In genomic region chr4:1366371-1367229, GRCh38 we compare ENCODE assay signal across 29 cellular contexts. TPM values are rescaled to one million over a fixed set of nuclear protein-coding genes. Genes with fewer than 3 reads are reported as not detected.
A peak's percentile ranks its signal among the peaks of the same experiment; 100 is the strongest.
DNase-seq lines count a peak whose midpoint lies in the region; ATAC-seq and TF ChIP-seq lines count a peak whose summit lies in the region.
"Had no signal": no experiment of that assay in that cellular context is flagged by ENCODE, and none has a peak within 500 bp of the region (broad histone marks: within the 10 kb centered on the region; RNA-seq: fewer than 3 reads in every experiment).

No MANE protein-coding gene starts in this region.

- H3K4me1 ChIP-seq in neuronal stem cell (ENCODE audit: control insufficient read depth in 2 of 2, insufficient read depth in 1 of 2, low read depth in 1 of 2, low read length in 2 of 2) (no peaks in the 10 kb centered on the region), PC-9 (replicated peaks; ENCODE audit: insufficient read depth) (no peaks in the 10 kb centered on the region)
- H3K4me1 ChIP-seq: gastrocnemius medialis had no signal

- no peaks in the 10 kb centered on the region for H3K9me2 ChIP-seq in PC-9 (ENCODE audit: insufficient read depth)

- H3K27ac ChIP-seq in neuronal stem cell (replicated peaks; ENCODE audit: low read length) (no peak overlapping the region), PC-9 (no peak overlapping the region)
- H3K27ac ChIP-seq: gastrocnemius medialis, KMS-11, SK-N-MC, skin epidermis, thoracic aorta had no signal

- H4K20me1 ChIP-seq in PC-9 (ENCODE audit: insufficient read depth): no peaks in the 10 kb centered on the region

- H2AFZ ChIP-seq in neuronal stem cell (ENCODE audit: low read length): no peak overlapping the region
- no peak overlapping the region for H2AFZ ChIP-seq in PC-9

- no peak overlapping the region for H3K9ac ChIP-seq in neuronal stem cell (ENCODE audit: low read depth, low read length, poor library complexity)
- H3K9ac ChIP-seq: KMS-11 had no signal

- no peaks in the 10 kb centered on the region for H3K79me2 ChIP-seq in PC-9 (ENCODE audit: low read depth)

- no peak overlapping the region for H3K27ac Mint-ChIP-seq in natural killer cell treated with Interleukin-12 subunit alpha and Interleukin-12 subunit beta and Interleukin-15 and Interleukin-18, amount 100 ng/mL, for 72 hours
- H3K27ac Mint-ChIP-seq in natural killer cell: no peak overlapping the region
- H3K27ac Mint-ChIP-seq: activated CD8-positive, alpha-beta memory T cell treated with anti-CD3 and anti-CD28 coated beads, Interleukin-2, amount 10 ng/mL, durations not matched to agents 7 days and 5 days; brain; HFFc6; stimulated activated naive CD8-positive, alpha-beta T cell treated with anti-CD3 and anti-CD28 coated beads, Interleukin-15, Interleukin-2, amounts not matched to agents 100 ng/mL and 50 ng/mL, for 24 hours had no signal

- H4K8ac ChIP-seq in neuronal stem cell (ENCODE audit: low read depth, low read length): no peak overlapping the region

- peak overlapping the region; percentile 78 for H3K4ac ChIP-seq in neuronal stem cell (ENCODE audit: low read length)

- no peaks in the 10 kb centered on the region for H3K9me3 ChIP-seq in neuronal stem cell (replicated peaks in 1 of 2; ENCODE audit: control insufficient read depth in 2 of 2, insufficient read depth in 1 of 2, low read depth in 1 of 2, low read length in 2 of 2)
- H3K9me3 ChIP-seq in PC-9 (ENCODE audit: insufficient read depth, low read depth): no peaks in the 10 kb centered on the region
- H3K9me3 ChIP-seq: gastrocnemius medialis, MG63, thoracic aorta had no signal

- H2AK5ac ChIP-seq in neuronal stem cell (ENCODE audit: low read depth, low read length): no peak overlapping the region

- no TSS peak for BruUV-seq in PC-9 (replicated peaks; lab: Mats Ljungman, UMichigan)

- WGBS in neuronal stem cell (ENCODE audit: extremely low coverage in 2 of 2, insufficient read length in 2 of 2, insufficient replicate concordance in 1 of 2), 2 donors: no CpG with 5 or more reads among the region's 35 CpGs

- no peaks in the 10 kb centered on the region for H3K36me3 Mint-ChIP-seq in natural killer cell treated with Interleukin-12 subunit alpha and Interleukin-12 subunit beta and Interleukin-15 and Interleukin-18, amount 100 ng/mL, for 72 hours
- H3K36me3 Mint-ChIP-seq in natural killer cell: no peaks in the 10 kb centered on the region
- H3K36me3 Mint-ChIP-seq: activated CD8-positive, alpha-beta memory T cell treated with anti-CD3 and anti-CD28 coated beads, Interleukin-2, amount 10 ng/mL, durations not matched to agents 7 days and 5 days had no signal

- no peaks in the 10 kb centered on the region for H3K27me3 ChIP-seq in neuronal stem cell (ENCODE audit: control insufficient read depth in 3 of 3, insufficient read depth in 3 of 3, low read depth in 1 of 3, low read length in 3 of 3)
- no peaks in the 10 kb centered on the region for H3K27me3 ChIP-seq in PC-9 (ENCODE audit: insufficient read depth, low read depth)
- H3K27me3 ChIP-seq: gastrocnemius medialis, MG63 had no signal

- H3F3A ChIP-seq in PC-9 (ENCODE audit: insufficient read depth, low read depth): no peaks in the 10 kb centered on the region

- peak overlapping the region; percentile 6 for H2BK12ac ChIP-seq in neuronal stem cell (ENCODE audit: low read length)

- H3K4me1 Mint-ChIP-seq in natural killer cell treated with Interleukin-12 subunit alpha and Interleukin-12 subunit beta and Interleukin-15 and Interleukin-18, amount 100 ng/mL, for 72 hours (ENCODE audit: low read depth in 2 of 2): no peaks in the 10 kb centered on the region
- H3K4me1 Mint-ChIP-seq in natural killer cell: no peaks in the 10 kb centered on the region
- H3K4me1 Mint-ChIP-seq: activated CD8-positive, alpha-beta memory T cell treated with anti-CD3 and anti-CD28 coated beads, Interleukin-2, amount 10 ng/mL, durations not matched to agents 7 days and 5 days had no signal

- peaks cover 5% of the 10 kb centered on the region for H3K79me1 ChIP-seq in neuronal stem cell (ENCODE audit: low read depth, low read length)

- H3K9me3 Mint-ChIP-seq in natural killer cell treated with Interleukin-12 subunit alpha and Interleukin-12 subunit beta and Interleukin-15 and Interleukin-18, amount 100 ng/mL, for 72 hours: no peaks in the 10 kb centered on the region
- no peaks in the 10 kb centered on the region for H3K9me3 Mint-ChIP-seq in natural killer cell
- H3K9me3 Mint-ChIP-seq: HFFc6; stimulated activated naive CD8-positive, alpha-beta T cell treated with anti-CD3 and anti-CD28 coated beads, Interleukin-15, Interleukin-2, amounts not matched to agents 100 ng/mL and 50 ng/mL, for 24 hours had no signal

- intact Hi-C loops in natural killer cell (cut with micrococcal nuclease) (no loop called here), Right ventricle myocardium superior (cut with DNase I) (no loop called here), PC-9 (cut with micrococcal nuclease; ENCODE audit: unreplicated experiment) (no loop called here)

- H3K27me3 Mint-ChIP-seq in natural killer cell treated with Interleukin-12 subunit alpha and Interleukin-12 subunit beta and Interleukin-15 and Interleukin-18, amount 100 ng/mL, for 72 hours: no peaks in the 10 kb centered on the region
- H3K27me3 Mint-ChIP-seq in natural killer cell (ENCODE audit: low read depth in 2 of 2): no peaks in the 10 kb centered on the region
- H3K27me3 Mint-ChIP-seq: activated CD8-positive, alpha-beta memory T cell treated with anti-CD3 and anti-CD28 coated beads, Interleukin-2, amount 10 ng/mL, durations not matched to agents 7 days and 5 days; brain; stimulated activated naive CD8-positive, alpha-beta T cell treated with anti-CD3 and anti-CD28 coated beads, Interleukin-15, Interleukin-2, amounts not matched to agents 100 ng/mL and 50 ng/mL, for 24 hours had no signal

- no peak overlapping the region for H3K4me3 ChIP-seq in neuronal stem cell (ENCODE audit: low read length in 2 of 2)
- H3K4me3 ChIP-seq in PC-9: no peak overlapping the region
- H3K4me3 ChIP-seq: gastrocnemius medialis, MG63, SK-N-MC, skin epidermis, thoracic aorta had no signal

- H4K91ac ChIP-seq in neuronal stem cell (ENCODE audit: low read depth, low read length, poor library complexity): no peak overlapping the region

- H3K4me3 Mint-ChIP-seq in natural killer cell treated with Interleukin-12 subunit alpha and Interleukin-12 subunit beta and Interleukin-15 and Interleukin-18, amount 100 ng/mL, for 72 hours: no peak overlapping the region
- no peak overlapping the region for H3K4me3 Mint-ChIP-seq in natural killer cell
- H3K4me3 Mint-ChIP-seq: activated CD8-positive, alpha-beta memory T cell treated with anti-CD3 and anti-CD28 coated beads, Interleukin-2, amount 10 ng/mL, durations not matched to agents 7 days and 5 days; brain; HFFc6; stimulated activated naive CD8-positive, alpha-beta T cell treated with anti-CD3 and anti-CD28 coated beads, Interleukin-15, Interleukin-2, amounts not matched to agents 100 ng/mL and 50 ng/mL, for 24 hours had no signal

- CTCF ChIA-PET in PC-9 (lab: Charles Lee): no interaction called here

- no peak for ATAC-seq in natural killer cell treated with Interleukin-12 subunit alpha and Interleukin-12 subunit beta and Interleukin-15 and Interleukin-18, amount 100 ng/mL, for 72 hours
- ATAC-seq in natural killer cell (no peak), Right ventricle myocardium superior (ENCODE audit: poor library complexity) (no peak), GM19395 (IDR thresholded peaks at IDR 0.05; ENCODE audit: unreplicated experiment) (no peak), GM21717 (IDR thresholded peaks at IDR 0.05; ENCODE audit: unreplicated experiment) (no peak)
- ATAC-seq: activated CD8-positive, alpha-beta memory T cell treated with anti-CD3 and anti-CD28 coated beads, Interleukin-2, amount 10 ng/mL, durations not matched to agents 7 days and 5 days; gastrocnemius medialis had no signal

- H3K4me2 ChIP-seq in neuronal stem cell (ENCODE audit: insufficient read depth, low read length, poor library complexity, severe bottlenecking): no peak overlapping the region
- no peak overlapping the region for H3K4me2 ChIP-seq in PC-9
- H3K4me2 ChIP-seq: KMS-11 had no signal

- no peak overlapping the region for H2BK120ac ChIP-seq in neuronal stem cell (ENCODE audit: low read depth, low read length)

- POLR2A ChIA-PET in PC-9 (lab: Charles Lee; ENCODE audit: unreplicated experiment): no interaction called here

- peak; percentile 58 for DNase-seq in natural killer cell treated with Interleukin-12 subunit alpha and Interleukin-12 subunit beta and Interleukin-15 and Interleukin-18, amount 100 ng/mL, for 72 hours (ENCODE audit: low spot score)
- DNase-seq in natural killer cell: no peak
- peak; percentile 31 for DNase-seq in Right ventricle myocardium superior
- no peak for DNase-seq in neuronal stem cell (ENCODE audit: low spot score)
- no peak for DNase-seq in PC-9
- DNase-seq: activated CD4-positive, CD25-positive, alpha-beta regulatory T cell; activated CD8-positive, alpha-beta memory T cell treated with anti-CD3 and anti-CD28 coated beads, Interleukin-2, amount 10 ng/mL, durations not matched to agents 7 days and 5 days; activated naive CD4-positive, alpha-beta T cell treated with Interleukin-2 at 50 U/mL for 16 hours; activated T-cell treated with anti-CD3 and anti-CD28 coated beads, Interleukin-2, amount 50 U/mL, for 48 hours; DMS 273 treated with DMSO at 0.1 percent for 48 hours; HFFc6; hippocampal formation; MG63; NCI-H1105; NCI-H510A treated with DMSO at 0.1 percent for 48 hours; RPMI8226; stimulated activated CD4-positive, alpha-beta T cell treated with anti-CD3 and anti-CD28 coated beads, Interleukin-1b, Interleukin-23, amount 100 ng/mL, for 48 hours; T-helper 1 cell had no signal

- peak overlapping the region; percentile 25 for H3K14ac ChIP-seq in neuronal stem cell (ENCODE audit: low read length)

- H3K36me3 ChIP-seq in neuronal stem cell (replicated peaks in 1 of 2; ENCODE audit: control insufficient read depth in 2 of 2, insufficient read depth in 2 of 2, low read length in 2 of 2) (peaks cover 2 to 11% of the 10 kb centered on the region in 2 donors), PC-9 (ENCODE audit: low read depth) (no peaks in the 10 kb centered on the region)
- H3K36me3 ChIP-seq: MG63 had no signal

- H2BK5ac ChIP-seq in neuronal stem cell (ENCODE audit: low read length): no peak overlapping the region

- H2BK15ac ChIP-seq in neuronal stem cell (ENCODE audit: low read length): no peak overlapping the region

- H3K18ac ChIP-seq in neuronal stem cell (ENCODE audit: low read length): peak overlapping the region; percentile 48

- peak overlapping the region; percentile 57 for H3K23ac ChIP-seq in neuronal stem cell (ENCODE audit: low read depth, low read length, poor library complexity)

- TF ChIP-seq CTCF in natural killer cell (IDR thresholded peaks at IDR 0.05): no peak
- no peak for TF ChIP-seq CTCF in PC-9 (conservative IDR thresholded peaks at IDR 0.05)

RNA-seq across cellular contexts. Expression of gene UVSSA, which starts 19.6 kb away (rescaled TPM):
- 10 to 100 TPM; 19.6 to 25.1 TPM for total RNA-seq in natural killer cell treated with Interleukin-12 subunit alpha and Interleukin-12 subunit beta and Interleukin-15 and Interleukin-18, amount 100 ng/mL, for 72 hours
- total RNA-seq in natural killer cell (10 to 100 TPM; 48.0 to 59.4 (median 56.4) TPM), Right ventricle myocardium superior (6.7 TPM), PC-9 (2021) (24.3 and 38.7 TPM in 2 replicates)
- polyA plus RNA-seq in neuronal stem cell (2013, experiment 1 of 2): 8.6 TPM
- polyA plus RNA-seq in neuronal stem cell (2013, experiment 2 of 2): 8.7 TPM

RNA-seq across cellular contexts. Expression of gene NKX1-1, which starts 39.6 kb away (rescaled TPM):
- total RNA-seq in natural killer cell treated with Interleukin-12 subunit alpha and Interleukin-12 subunit beta and Interleukin-15 and Interleukin-18, amount 100 ng/mL, for 72 hours: not detected
- total RNA-seq in natural killer cell (not detected), Right ventricle myocardium superior (not detected), PC-9 (2021) (not detected in 2 replicates)
- not detected for polyA plus RNA-seq in neuronal stem cell (2013, experiment 1 of 2)
- polyA plus RNA-seq in neuronal stem cell (2013, experiment 2 of 2): not detected
- total RNA-seq: activated CD8-positive, alpha-beta memory T cell treated with anti-CD3 and anti-CD28 coated beads, Interleukin-2, amount 10 ng/mL, durations not matched to agents 7 days and 5 days; cerebellum; gastrocnemius medialis; H1; HFFc6; thoracic aorta had no signal
- polyA plus RNA-seq: H1 had no signal

Comparison
In these comparisons a context has a peak if more than half of its experiments do, and no peak if none do; other contexts are left out.
1. DNase-seq: peak in natural killer cell treated with Interleukin-12 subunit alpha and Interleukin-12 subunit beta and Interleukin-15 and Interleukin-18, amount 100 ng/mL, for 72 hours (single experiment) and Right ventricle myocardium superior (single experiment); none in natural killer cell (single experiment), neuronal stem cell (single experiment) and PC-9 (0 of 2).